ENCODE assay signal across 1 cellular context in the genomic region with DNA sequence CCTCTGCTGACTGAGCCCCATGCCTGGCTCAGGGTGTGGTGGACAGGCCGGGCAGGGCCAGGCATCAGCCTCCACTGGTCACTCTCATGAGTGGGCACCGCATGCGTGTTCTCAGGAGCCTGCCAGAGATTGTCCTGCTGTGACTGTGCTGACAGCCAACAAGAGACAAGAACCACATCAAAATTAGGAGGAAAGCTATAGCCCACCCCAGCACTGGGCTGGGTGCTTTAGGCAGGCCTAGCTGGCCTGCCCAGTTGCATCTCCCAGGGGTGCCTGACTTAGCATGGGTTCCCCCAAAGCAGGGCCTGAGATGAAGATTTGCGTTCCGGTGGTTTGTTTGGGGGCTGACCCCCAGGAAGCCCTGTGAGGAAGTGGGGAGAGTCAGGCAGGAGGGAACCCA.
TF ChIP-seq lines count a peak whose summit lies in the region.

No MANE protein-coding gene starts in this region.

TF ChIP-seq in HepG2, 621 proteins besides CTCF, POLR2A, EP300 and RAD21 (continued from another document):
- no peak for TF ChIP-seq SOX5 (CRISPR knock-in tag; IDR thresholded peaks at IDR 0.05; ENCODE audit: borderline replicate concordance)
- no peak for TF ChIP-seq CHD2 (IDR thresholded peaks at IDR 0.05; ENCODE audit: low read depth, low read length)
- TF ChIP-seq ZZZ3 (CRISPR knock-in tag; IDR thresholded peaks at IDR 0.05; ENCODE audit: borderline replicate concordance), result no peak
- no peak for TF ChIP-seq ZSCAN20 (CRISPR knock-in tag; IDR thresholded peaks at IDR 0.05; ENCODE audit: borderline replicate concordance)
- TF ChIP-seq ZSCAN25 (CRISPR knock-in tag; IDR thresholded peaks at IDR 0.05), result no peak
- TF ChIP-seq, protein P1, sequence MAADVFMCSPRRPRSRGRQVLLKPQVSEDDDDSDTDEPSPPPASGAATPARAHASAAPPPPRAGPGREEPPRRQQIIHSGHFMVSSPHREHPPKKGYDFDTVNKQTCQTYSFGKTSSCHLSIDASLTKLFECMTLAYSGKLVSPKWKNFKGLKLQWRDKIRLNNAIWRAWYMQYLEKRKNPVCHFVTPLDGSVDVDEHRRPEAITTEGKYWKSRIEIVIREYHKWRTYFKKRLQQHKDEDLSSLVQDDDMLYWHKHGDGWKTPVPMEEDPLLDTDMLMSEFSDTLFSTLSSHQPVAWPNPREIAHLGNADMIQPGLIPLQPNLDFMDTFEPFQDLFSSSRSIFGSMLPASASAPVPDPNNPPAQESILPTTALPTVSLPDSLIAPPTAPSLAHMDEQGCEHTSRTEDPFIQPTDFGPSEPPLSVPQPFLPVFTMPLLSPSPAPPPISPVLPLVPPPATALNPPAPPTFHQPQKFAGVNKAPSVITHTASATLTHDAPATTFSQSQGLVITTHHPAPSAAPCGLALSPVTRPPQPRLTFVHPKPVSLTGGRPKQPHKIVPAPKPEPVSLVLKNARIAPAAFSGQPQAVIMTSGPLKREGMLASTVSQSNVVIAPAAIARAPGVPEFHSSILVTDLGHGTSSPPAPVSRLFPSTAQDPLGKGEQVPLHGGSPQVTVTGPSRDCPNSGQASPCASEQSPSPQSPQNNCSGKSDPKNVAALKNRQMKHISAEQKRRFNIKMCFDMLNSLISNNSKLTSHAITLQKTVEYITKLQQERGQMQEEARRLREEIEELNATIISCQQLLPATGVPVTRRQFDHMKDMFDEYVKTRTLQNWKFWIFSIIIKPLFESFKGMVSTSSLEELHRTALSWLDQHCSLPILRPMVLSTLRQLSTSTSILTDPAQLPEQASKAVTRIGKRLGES (CRISPR knock-in tag; IDR thresholded peaks at IDR 0.05; ENCODE audit: borderline replicate concordance), result no peak
- no peak for TF ChIP-seq SMAD9 (CRISPR knock-in tag; IDR thresholded peaks at IDR 0.05)
- no peak for TF ChIP-seq ZNF263 (CRISPR knock-in tag; IDR thresholded peaks at IDR 0.05)
- TF ChIP-seq DR1 (CRISPR knock-in tag; IDR thresholded peaks at IDR 0.05), result peak; percentile 19; the same call in 1 of the 2 replicates
- no peak for TF ChIP-seq FOXM1 (CRISPR knock-in tag; IDR thresholded peaks at IDR 0.05)
- TF ChIP-seq SETDB1 (CRISPR knock-in tag; IDR thresholded peaks at IDR 0.05; ENCODE audit: borderline replicate concordance), result no peak
- no peak for TF ChIP-seq THAP11 (CRISPR knock-in tag; IDR thresholded peaks at IDR 0.05)
- TF ChIP-seq ZNF224 (CRISPR knock-in tag; IDR thresholded peaks at IDR 0.05), result no peak
- TF ChIP-seq ZNF768 (CRISPR knock-in tag; IDR thresholded peaks at IDR 0.05), result peak; percentile 18; the same call in 1 of the 2 replicates
- no peak for TF ChIP-seq SOX6 (IDR thresholded peaks at IDR 0.05)
- TF ChIP-seq SOX6 (CRISPR knock-in tag; IDR thresholded peaks at IDR 0.05), result no peak
TF ChIP-seq in HepG2: peak in this region for 8.
